20 cellular contexts compared by ENCODE assay signal in genomic region chr1:91771717-91772116, GRCh38.
"Had no signal": no experiment of that assay in that cellular context is flagged by ENCODE, and none has a peak within 500 bp of the region (broad histone marks: within the 10 kb centered on the region; RNA-seq: fewer than 3 reads in every experiment).

No MANE protein-coding gene starts in this region.

- H3K4me2 ChIP-seq: SK-N-SH had no signal

- DNase-seq: KBM-7, MV-4-11, NCI-H1048, NCI-H1105, NCI-H1417, NCI-H1436 treated with DMSO at 0.1 percent for 48 hours, NCI-H1694, NCI-H187 treated with DMSO at 0.1 percent for 48 hours, NCI-H2081 treated with DMSO at 0.1 percent for 48 hours, NCI-H2171, NCI-H226, NCI-H446, NCI-H510A, NCI-H524 treated with DMSO at 0.1 percent for 48 hours, NCI-H69, NCI-H774, Right ventricle myocardium superior, RPMI8226, SK-N-SH had no signal

- H3K27ac ChIP-seq: HL-60 had no signal

- H3K9ac ChIP-seq: SK-N-SH had no signal

- H3K9me3 ChIP-seq: SK-N-SH had no signal
